7 cellular contexts compared by ENCODE assay signal in genomic region chr10:60964257-60965235, GRCh38. TPM values are rescaled to one million over a fixed set of nuclear protein-coding genes. Genes with fewer than 3 reads are reported as not detected.
DNase-seq lines count a peak whose midpoint lies in the region; TF ChIP-seq lines count a peak whose summit lies in the region.

No MANE protein-coding gene starts in this region.

- peak in 5 of 7 experiments; percentile 53 to 81 (median 63) for TF ChIP-seq CTCF in stomach (IDR thresholded peaks at IDR 0.05)

- H3K27ac ChIP-seq in mesodermal cell (ENCODE audit: low read depth, low read length, severe bottlenecking) (peak overlapping the region; percentile 86), stomach (peak overlapping the region in 4 of 5 donors; percentile 52 to 83 (median 74))

- intact Hi-C loops in stomach (cut with DNase I; ENCODE audit: low total_unique reads): loop anchor here (10.0 kb wide), 1 partner anchor 140 kb away; no protein-coding TSS in a partner anchor

- TF ChIP-seq EP300 in stomach (IDR thresholded peaks at IDR 0.05): no peak

- H3K27me3 ChIP-seq in HAP-1 (ENCODE audit: low read depth) (no peaks in the 10 kb centered on the region), stomach (no peaks in the 10 kb centered on the region)

- H3K4me1 ChIP-seq in HAP-1 (peaks cover 11% of the 10 kb centered on the region), mesodermal cell (ENCODE audit: control insufficient read depth, insufficient read depth, low read length, poor library complexity, severe bottlenecking) (peaks cover 22% of the 10 kb centered on the region), stomach (peaks cover 0 to 49% (median 24%) of the 10 kb centered on the region in 4 donors)

- H3K4me3 ChIP-seq in HAP-1 (no peak overlapping the region), mesodermal cell (ENCODE audit: extremely low read depth, insufficient read depth, low read length, poor library complexity, severe bottlenecking) (no peak overlapping the region), stomach (no peak overlapping the region)

- WGBS in mesodermal cell (ENCODE audit: insufficient coverage in 2 of 2), 2 experiments: 50% methylated on average over 2 of the region's 5 CpGs; no CpG with 5 or more reads in 1 of the 2 experiments
- 15 to 19% (median 16%) methylated on average over 5 of the region's 5 CpGs for WGBS in stomach, 5 donors

- in situ Hi-C loops in G401 (cut with HindIII; ENCODE audit: low sequenced_read_pairs): loop anchor here (25.0 kb wide), 1 partner anchor 152 kb away; no protein-coding TSS in a partner anchor
- in situ Hi-C loops in HAP-1 (cut with MboI; ENCODE audit: low sequenced_read_pairs): no loop called here

- H3K9me3 ChIP-seq in HAP-1: no peaks in the 10 kb centered on the region
- H3K9me3 ChIP-seq in mesodermal cell (ENCODE audit: control insufficient read depth, low read length): no peaks in the 10 kb centered on the region
- H3K9me3 ChIP-seq in stomach: no peaks in the 10 kb centered on the region

- DNase-seq in G401 (ENCODE audit: low spot score) (peak; percentile 87), HAP-1 (ENCODE audit: low spot score in 2 of 2) (peak; percentile 47 to 78), NCI-H2171 (lab: John Stamatoyannopoulos, UW) (peak; percentile 8), epidermal melanocyte (ENCODE audit: insufficient read length, low spot score) (peak; percentile 69), stomach (peak; percentile 65)
- peak; percentile 58 for DNase-seq in activated CD4-positive, alpha-beta T cell treated with anti-CD3 and anti-CD28 coated beads for 48 hours

- no peak for TF ChIP-seq POLR2A in stomach (IDR thresholded peaks at IDR 0.05)

- no peaks in the 10 kb centered on the region for H3K36me3 ChIP-seq in HAP-1 (replicated peaks)
- H3K36me3 ChIP-seq in mesodermal cell (ENCODE audit: control insufficient read depth, insufficient read depth, low read length): no peaks in the 10 kb centered on the region
- H3K36me3 ChIP-seq in stomach: no peaks in the 10 kb centered on the region

RNA-seq across cellular contexts. Expression of gene RHOBTB1, which starts 20.6 kb away (rescaled TPM):
- total RNA-seq in G401 (2014; rRNA removed; shearing (Covaris generic)): 149 and 166 TPM in 2 replicates
- polyA plus RNA-seq in mesodermal cell (2013, experiment 1 of 2): 44.2 TPM
- polyA plus RNA-seq in mesodermal cell (2013, experiment 2 of 2): 45.3 TPM
- total RNA-seq in stomach: 100 to 1,000 TPM in 1 of 5 donors, 10 to 100 TPM in 2, 1 to 10 TPM in 2; 2.3 to 302 (median 38.0) TPM
- 10 to 100 TPM in 2 of 3 donors, 1 to 10 TPM in 1; 7.2 to 22.5 (median 21.4) TPM for polyA plus RNA-seq in stomach

Comparison
In these comparisons a context has a peak if more than half of its experiments do, and no peak if none do; other contexts are left out.
1. DNase-seq: peak in every context shown above with its lines; median percentile 87 in G401; 69 in epidermal melanocyte; 65 in stomach; 62 in HAP-1; 58 in activated CD4-positive, alpha-beta T cell treated with anti-CD3 and anti-CD28 coated beads for 48 hours; 8 in NCI-H2171.